In the genomic region with DNA sequence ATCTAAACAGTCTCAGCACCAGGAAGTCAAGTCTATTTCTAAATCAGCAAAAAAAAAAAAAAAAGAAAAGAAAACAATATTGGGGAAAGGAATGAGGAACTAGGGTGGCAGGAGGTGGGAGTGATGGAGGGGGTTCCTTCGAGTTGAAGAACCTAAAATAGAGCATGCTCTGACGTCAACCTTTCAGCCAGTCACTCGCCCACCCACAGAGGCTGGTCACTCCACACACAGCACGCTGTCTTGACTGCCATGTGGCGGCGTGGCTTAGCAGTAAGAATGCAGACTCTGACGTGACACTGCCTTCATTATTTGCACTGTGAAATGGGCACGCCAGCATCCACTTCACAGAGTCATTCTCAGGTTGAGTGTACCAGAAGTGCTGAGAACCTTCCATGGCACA, we compare ENCODE assay signal across 24 cellular contexts. TPM values are rescaled to one million over a fixed set of nuclear protein-coding genes. Genes with fewer than 3 reads are reported as not detected.
A peak's percentile ranks its signal among the peaks of the same experiment; 100 is the strongest.
DNase-seq lines count a peak whose midpoint lies in the region; ATAC-seq, FAIRE-seq and TF ChIP-seq lines count a peak whose summit lies in the region.
"Had no signal": no experiment of that assay in that cellular context is flagged by ENCODE, and none has a peak within 500 bp of the region (broad histone marks: within the 10 kb centered on the region; RNA-seq: fewer than 3 reads in every experiment).

No MANE protein-coding gene starts in this region.

- TF ChIP-seq RAD21 in IMR-90 (IDR thresholded peaks at IDR 0.05; ENCODE audit: low read length) (no peak), H1 (IDR thresholded peaks at IDR 0.05 in 1 of 2, conservative IDR thresholded peaks at IDR 0.05 in 1 of 2; ENCODE audit: low read depth in 2 of 2, low read length in 2 of 2) (no peak)

- no peak overlapping the region for H4K5ac ChIP-seq in IMR-90 (ENCODE audit: low read depth, low read length)
- no peak overlapping the region for H4K5ac ChIP-seq in H1 (ENCODE audit: insufficient read length, low read depth, low read length)

- no peaks in the 10 kb centered on the region for H3K36me3 ChIP-seq in IMR-90 (ENCODE audit: control insufficient read depth, insufficient read depth, low read length)
- H3K36me3 ChIP-seq in H1 (ENCODE audit: control insufficient read depth in 2 of 4, insufficient read depth in 4 of 4, low read length in 3 of 4), result no peaks in the 10 kb centered on the region; a peak in 1 of 8 replicates
- H3K36me3 ChIP-seq: cardiac muscle cell, left lung, upper lobe of left lung had no signal

- H3K4me3 ChIP-seq in IMR-90 (ENCODE audit: insufficient read depth, low read depth, low read length), result no peak overlapping the region
- H3K4me3 ChIP-seq in H1 (ENCODE audit: extremely low read depth in 1 of 4, insufficient read depth in 2 of 4, low read depth in 3 of 4, low read length in 4 of 4), result no peak overlapping the region
- H3K4me3 ChIP-seq: cardiac muscle cell, coronary artery, left lung, upper lobe of left lung had no signal

- no peak overlapping the region for H3K27ac ChIP-seq in IMR-90 (ENCODE audit: insufficient read depth, low read length)
- no peak overlapping the region for H3K27ac ChIP-seq in H1 (ENCODE audit: low read depth, low read length)
- H3K27ac ChIP-seq: cardiac muscle cell, left lung had no signal

- POLR2A ChIA-PET in IMR-90 (lab: Charles Lee; ENCODE audit: unreplicated experiment) (no interaction called here), H1 (lab: Charles Lee; ENCODE audit: partially characterized antibody) (interaction anchor here (0.7 to 1.1 kb wide), 2 partner anchors 12 to 29 kb away, joined by 3 read pairs; no protein-coding TSS in a partner anchor)

- H3K4ac ChIP-seq in IMR-90 (ENCODE audit: low read depth, low read length) (0 out of 2 replicates have a peak overlapping the region, but pooled peaks have one; percentile 6), H1 (replicated peaks; ENCODE audit: insufficient read length, low read depth, low read length) (no peak overlapping the region)

- no peak for TF ChIP-seq EP300 in H1 (IDR thresholded peaks at IDR 0.05; ENCODE audit: borderline replicate concordance in 1 of 2, low read depth in 2 of 2, low read length in 2 of 2)

- no peak overlapping the region; the same call in 1 of the 2 replicates for H3K23ac ChIP-seq in IMR-90 (ENCODE audit: low read depth, low read length)
- H3K23ac ChIP-seq in H1 (ENCODE audit: insufficient read length), result no peak overlapping the region

- H3K4me2 ChIP-seq in IMR-90 (ENCODE audit: low read depth, low read length) (no peak overlapping the region), H1 (ENCODE audit: insufficient read depth in 1 of 2, low read depth in 2 of 2, low read length in 2 of 2) (no peak overlapping the region)

- H2AFZ ChIP-seq in IMR-90 (replicated peaks; ENCODE audit: low read length, poor library complexity), result peak overlapping the region; percentile 12
- no peak overlapping the region for H2AFZ ChIP-seq in H1 (ENCODE audit: low read length)

- dilution Hi-C loops in IMR-90 (cut with HindIII; ENCODE audit: low sequenced_read_pairs, unreplicated experiment), result no loop called here

- peak overlapping the region; percentile 77 for H2AK5ac ChIP-seq in IMR-90 (ENCODE audit: low read depth, low read length)
- H2AK5ac ChIP-seq in H1 (ENCODE audit: low read depth, low read length), result no peak overlapping the region

- no peaks in the 10 kb centered on the region for H4K20me1 ChIP-seq in IMR-90 (ENCODE audit: insufficient read depth, low read length)
- peaks cover 30 to 35% of the 10 kb centered on the region in 2 experiments for H4K20me1 ChIP-seq in H1 (replicated peaks in 1 of 2; ENCODE audit: control insufficient read depth in 1 of 2, insufficient read depth in 2 of 2, low read length in 2 of 2)

- in situ Hi-C loops in IMR-90 (cut with MboI; ENCODE audit: low sequenced_read_pairs), result no loop called here

- H3K23me2 ChIP-seq in H1 (ENCODE audit: low read depth, low read length), result no peaks in the 10 kb centered on the region; the same call in 1 of the 2 replicates

- H3K79me2 ChIP-seq in H1 (ENCODE audit: control insufficient read depth in 1 of 2, insufficient read depth in 2 of 2, low read length in 2 of 2), result peaks cover 25 to 99% of the 10 kb centered on the region in 2 experiments

- H3K9me3 ChIP-seq in IMR-90 (ENCODE audit: control insufficient read depth, insufficient read depth, low read length) (no peaks in the 10 kb centered on the region), H1 (ENCODE audit: insufficient read depth in 2 of 2, low read depth in 1 of 2, low read length in 1 of 2) (no peaks in the 10 kb centered on the region)
- H3K9me3 ChIP-seq: left lung, upper lobe of left lung had no signal

- no peak overlapping the region for H3K56ac ChIP-seq in IMR-90 (ENCODE audit: extremely low read depth, insufficient read depth, low read length)
- no peak overlapping the region for H3K56ac ChIP-seq in H1 (replicated peaks; ENCODE audit: insufficient read length, low read depth, low read length)

- FAIRE-seq in H1 (lab: Jason Lieb, UNC), result no peak
- FAIRE-seq: RCC 7860 had no signal

- H3K14ac ChIP-seq in IMR-90 (replicated peaks; ENCODE audit: low read depth, low read length) (no peak overlapping the region), H1 (ENCODE audit: insufficient read length) (no peak overlapping the region)

- H2BK15ac ChIP-seq in IMR-90 (ENCODE audit: low read depth, low read length) (0 out of 3 replicates have a peak overlapping the region, but pooled peaks have one; percentile 17), H1 (ENCODE audit: low read length) (no peak overlapping the region)

- no peak overlapping the region for H2BK5ac ChIP-seq in IMR-90 (ENCODE audit: low read depth, low read length, poor library complexity, severe bottlenecking)
- no peak overlapping the region for H2BK5ac ChIP-seq in H1 (ENCODE audit: low read depth, low read length)

- no peak overlapping the region for H2BK120ac ChIP-seq in IMR-90 (ENCODE audit: low read depth, low read length)
- H2BK120ac ChIP-seq in H1 (replicated peaks; ENCODE audit: low read depth, low read length), result no peak overlapping the region

- ATAC-seq in activated T-cell treated with anti-CD3 and anti-CD28 coated beads, Interleukin-2, amount 50 U/mL, for 72 hours (replicated peaks in 1 of 2), result no peak
- ATAC-seq in activated T-cell treated with anti-CD3 and anti-CD28 coated beads, Interleukin-2, amount 50 U/mL, for 4 hours, result no peak
- ATAC-seq in IMR-90 (ENCODE audit: low read depth), result no peak
- ATAC-seq in stimulated activated naive B cell treated with anti-CD40 and anti-IgM and Interleukin-4, amounts not matched to agents 10 μg/mL and 1 μg/mL and 100 μg/mL, for 72 hours (replicated peaks), result peak; percentile 88 to 91
- ATAC-seq in GM18498 (IDR thresholded peaks at IDR 0.05; ENCODE audit: unreplicated experiment), result no peak
- ATAC-seq: activated CD4-positive, alpha-beta T cell treated with anti-CD3 and anti-CD28 coated beads for 36 hours; HCT116; left lung had no signal

- no peaks in the 10 kb centered on the region for H3K27me3 Mint-ChIP-seq in activated T-cell treated with anti-CD3 and anti-CD28 coated beads, Interleukin-2, amount 50 U/mL, for 72 hours (ENCODE audit: low read depth)
- H3K27me3 Mint-ChIP-seq in activated T-cell treated with anti-CD3 and anti-CD28 coated beads, Interleukin-2, amount 50 U/mL, for 4 hours (ENCODE audit: low read depth), result no peaks in the 10 kb centered on the region
- H3K27me3 Mint-ChIP-seq in stimulated activated naive B cell treated with anti-CD40 and anti-IgM and Interleukin-4, amounts not matched to agents 10 μg/mL and 1 μg/mL and 100 μg/mL, for 72 hours, result no peaks in the 10 kb centered on the region
- H3K27me3 Mint-ChIP-seq: activated naive CD8-positive, alpha-beta T cell had no signal

- H3K27me3 ChIP-seq in IMR-90 (ENCODE audit: control insufficient read depth, insufficient read depth, low read length) (no peaks in the 10 kb centered on the region), H1 (replicated peaks in 1 of 4; ENCODE audit: control insufficient read depth in 3 of 4, extremely low read depth in 1 of 4, insufficient read depth in 3 of 4, low read length in 3 of 4) (no peaks in the 10 kb centered on the region)
- H3K27me3 ChIP-seq: cardiac muscle cell, left lung, upper lobe of left lung had no signal

- peak overlapping the region; percentile 56 for H3K27ac Mint-ChIP-seq in activated T-cell treated with anti-CD3 and anti-CD28 coated beads, Interleukin-2, amount 50 U/mL, for 72 hours
- H3K27ac Mint-ChIP-seq in stimulated activated naive B cell treated with anti-CD40 and anti-IgM and Interleukin-4, amounts not matched to agents 10 μg/mL and 1 μg/mL and 100 μg/mL, for 72 hours, result peak overlapping the region; percentile 73
- H3K27ac Mint-ChIP-seq: activated CD4-positive, alpha-beta T cell treated with anti-CD3 and anti-CD28 coated beads for 36 hours; activated naive CD8-positive, alpha-beta T cell; CD14-positive monocyte had no signal

- no peak overlapping the region for H2BK20ac ChIP-seq in IMR-90 (ENCODE audit: low read depth, low read length)
- no peak overlapping the region for H2BK20ac ChIP-seq in H1 (ENCODE audit: low read length)

- peaks cover 26 to 40% of the 10 kb centered on the region in 2 experiments for H3K79me1 ChIP-seq in IMR-90 (ENCODE audit: low read depth in 1 of 2, low read length in 2 of 2)
- peaks cover 19% of the 10 kb centered on the region for H3K79me1 ChIP-seq in H1 (ENCODE audit: low read depth, low read length)

- H2BK12ac ChIP-seq in H1 (ENCODE audit: low read depth, low read length), result 0 out of 2 replicates have a peak overlapping the region, but pooled peaks have one; percentile 40

- H4K91ac ChIP-seq in IMR-90 (ENCODE audit: insufficient read depth, low read depth, low read length), result no peak overlapping the region
- no peak overlapping the region for H4K91ac ChIP-seq in H1 (replicated peaks; ENCODE audit: insufficient read length, low read length)

- H4K8ac ChIP-seq in IMR-90 (ENCODE audit: low read depth in 2 of 2, low read length in 2 of 2) (peak overlapping the region in 1 of 2 experiments; percentile 39; a peak in 1 of 4 replicates), H1 (ENCODE audit: extremely low read depth, insufficient read depth, low read length) (no peak overlapping the region)

- no peak for TF ChIP-seq CTCF in IMR-90 (conservative IDR thresholded peaks at IDR 0.05; ENCODE audit: low read depth, low read length)
- TF ChIP-seq CTCF in H1 (IDR thresholded peaks at IDR 0.05; ENCODE audit: control extremely low read depth in 1 of 3, insufficient read depth in 1 of 3, low read depth in 1 of 3, low read length in 3 of 3), result no peak

- WGBS in IMR-90 (ENCODE audit: extremely low coverage in 2 of 2, insufficient read length in 1 of 2), 2 experiments, result no CpG with 5 or more reads among the region's 8 CpGs
- WGBS in H1 (ENCODE audit: extremely low coverage in 1 of 2, insufficient coverage in 1 of 2, insufficient read length in 1 of 2, insufficient replicate concordance in 2 of 2, low coverage in 1 of 2, low lambda C conversion rate in 2 of 2, missing lambda C conversion rate in 1 of 2), 2 experiments, result 77% methylated on average over 8 of the region's 8 CpGs; no CpG with 5 or more reads in 1 of the 2 experiments

- peaks cover 15% of the 10 kb centered on the region for H3K9me1 ChIP-seq in IMR-90 (ENCODE audit: insufficient read depth, low read length)

- H3K4me1 ChIP-seq in IMR-90 (ENCODE audit: control insufficient read depth, insufficient read depth, low read length) (peaks cover 20% of the 10 kb centered on the region), H1 (replicated peaks in 1 of 4; ENCODE audit: control insufficient read depth in 3 of 4, insufficient read depth in 4 of 4, low read length in 3 of 4) (peaks cover 4 to 43% (median 14%) of the 10 kb centered on the region in 4 experiments)

- no peaks in the 10 kb centered on the region for H3K36me3 Mint-ChIP-seq in activated T-cell treated with anti-CD3 and anti-CD28 coated beads, Interleukin-2, amount 50 U/mL, for 72 hours (ENCODE audit: insufficient read depth in 2 of 2)
- no peaks in the 10 kb centered on the region for H3K36me3 Mint-ChIP-seq in activated T-cell treated with anti-CD3 and anti-CD28 coated beads, Interleukin-2, amount 50 U/mL, for 4 hours (ENCODE audit: insufficient read depth)
- H3K36me3 Mint-ChIP-seq in stimulated activated naive B cell treated with anti-CD40 and anti-IgM and Interleukin-4, amounts not matched to agents 10 μg/mL and 1 μg/mL and 100 μg/mL, for 72 hours, result peaks cover 0 to 5% of the 10 kb centered on the region in 2 donors
- H3K36me3 Mint-ChIP-seq: activated naive CD8-positive, alpha-beta T cell; CD14-positive monocyte had no signal

- BruUV-seq in IMR-90 (replicated peaks; lab: Mats Ljungman, UMichigan), result no TSS peak

- no peaks in the 10 kb centered on the region for H3K4me1 Mint-ChIP-seq in activated T-cell treated with anti-CD3 and anti-CD28 coated beads, Interleukin-2, amount 50 U/mL, for 72 hours (ENCODE audit: low read depth)
- H3K4me1 Mint-ChIP-seq in activated T-cell treated with anti-CD3 and anti-CD28 coated beads, Interleukin-2, amount 50 U/mL, for 4 hours (ENCODE audit: low read depth), result no peaks in the 10 kb centered on the region
- H3K4me1 Mint-ChIP-seq in stimulated activated naive B cell treated with anti-CD40 and anti-IgM and Interleukin-4, amounts not matched to agents 10 μg/mL and 1 μg/mL and 100 μg/mL, for 72 hours, result peaks cover 35 to 49% of the 10 kb centered on the region in 2 donors
- H3K4me1 Mint-ChIP-seq: activated CD4-positive, alpha-beta T cell treated with anti-CD3 and anti-CD28 coated beads for 36 hours; CD14-positive monocyte had no signal

- no peak for TF ChIP-seq POLR2A in IMR-90 (IDR thresholded peaks at IDR 0.05; ENCODE audit: low read depth, low read length)
- TF ChIP-seq POLR2A in H1 (IDR thresholded peaks at IDR 0.05; ENCODE audit: control extremely low read depth in 1 of 2, low read depth in 2 of 2, low read length in 2 of 2), result no peak

- H3K4me3 Mint-ChIP-seq in activated T-cell treated with anti-CD3 and anti-CD28 coated beads, Interleukin-2, amount 50 U/mL, for 72 hours, result no peak overlapping the region
- no peak overlapping the region for H3K4me3 Mint-ChIP-seq in activated T-cell treated with anti-CD3 and anti-CD28 coated beads, Interleukin-2, amount 50 U/mL, for 4 hours
- peak overlapping the region; percentile 32 to 43 for H3K4me3 Mint-ChIP-seq in stimulated activated naive B cell treated with anti-CD40 and anti-IgM and Interleukin-4, amounts not matched to agents 10 μg/mL and 1 μg/mL and 100 μg/mL, for 72 hours
- H3K4me3 Mint-ChIP-seq: activated CD4-positive, alpha-beta T cell treated with anti-CD3 and anti-CD28 coated beads for 36 hours; activated naive CD8-positive, alpha-beta T cell; CD14-positive monocyte had no signal

- no peak overlapping the region for H3K9ac ChIP-seq in IMR-90 (ENCODE audit: low read depth, low read length)
- no peak overlapping the region for H3K9ac ChIP-seq in H1 (replicated peaks in 1 of 4; ENCODE audit: extremely low read depth in 1 of 4, low read depth in 3 of 4, low read length in 3 of 4)

- CTCF ChIA-PET in IMR-90 (lab: Yijun Ruan, JAX) (no interaction called here), H1 (lab: Charles Lee; ENCODE audit: partially characterized antibody) (interaction anchor here (2.2 kb wide), 1 partner anchor 29 kb away, joined by 5 read pairs; no protein-coding TSS in a partner anchor)

- peaks cover 0 to 1% of the 10 kb centered on the region in 2 donors for H3K9me3 Mint-ChIP-seq in activated T-cell treated with anti-CD3 and anti-CD28 coated beads, Interleukin-2, amount 50 U/mL, for 72 hours
- H3K9me3 Mint-ChIP-seq in activated T-cell treated with anti-CD3 and anti-CD28 coated beads, Interleukin-2, amount 50 U/mL, for 4 hours, result no peaks in the 10 kb centered on the region
- no peaks in the 10 kb centered on the region for H3K9me3 Mint-ChIP-seq in stimulated activated naive B cell treated with anti-CD40 and anti-IgM and Interleukin-4, amounts not matched to agents 10 μg/mL and 1 μg/mL and 100 μg/mL, for 72 hours

- intact Hi-C loops in IMR-90 (cut with micrococcal nuclease), result no loop called here

- H3K18ac ChIP-seq in IMR-90 (ENCODE audit: low read depth, low read length), result no peak overlapping the region
- H3K18ac ChIP-seq in H1 (ENCODE audit: extremely low read depth, low read length), result no peak overlapping the region

- no peak for DNase-seq in activated T-cell treated with anti-CD3 and anti-CD28 coated beads, Interleukin-2, amount 50 U/mL, for 72 hours
- no peak for DNase-seq in activated T-cell treated with anti-CD3 and anti-CD28 coated beads, Interleukin-2, amount 50 U/mL, for 4 hours
- DNase-seq in IMR-90, result peak; percentile 37
- no peak for DNase-seq in H1 (ENCODE audit: low read depth in 1 of 2, low spot score in 2 of 2)
- DNase-seq in stimulated activated naive B cell treated with anti-CD40 and anti-IgM and Interleukin-4, amounts not matched to agents 10 μg/mL and 1 μg/mL and 100 μg/mL, for 72 hours, result peak; percentile 44
- no peak for DNase-seq in SW 1271 (lab: John Stamatoyannopoulos, UW)
- DNase-seq in stimulated activated CD4-positive, alpha-beta T cell treated with anti-CD3 and anti-CD28 coated beads, Interleukin-4, amount 100 ng/mL, for 4 hours, result no peak
- DNase-seq: 8988T; activated CD4-positive, alpha-beta T cell treated with anti-CD3 and anti-CD28 coated beads for 36 hours; activated effector memory CD4-positive, alpha-beta T cell treated with Interleukin-2 at 50 U/mL for 16 hours; Calu3; effector memory CD4-positive, alpha-beta T cell; left lung; NCI-H146; stimulated activated CD4-positive, alpha-beta T cell treated with anti-CD3 and anti-CD28 coated beads, Interleukin-4, amount 100 ng/mL, for 1 hour; T-helper 9 cell; upper lobe of left lung had no signal

- no peak overlapping the region for H2AK9ac ChIP-seq in IMR-90 (replicated peaks; ENCODE audit: low read depth, low read length, poor library complexity)

RNA-seq across cellular contexts. Expression of gene LARGE1, which starts 48.3 kb away (rescaled TPM):
- total RNA-seq in activated T-cell treated with anti-CD3 and anti-CD28 coated beads, Interleukin-2, amount 50 U/mL, for 72 hours, result 1 to 10 TPM in 1 of 2 donors, under 1 TPM in 1; 0.82 to 3.6 TPM
- 1 to 10 TPM in 2 of 3 donors, under 1 TPM in 1; 0.73 to 2.2 (median 1.0) TPM for total RNA-seq in activated T-cell treated with anti-CD3 and anti-CD28 coated beads, Interleukin-2, amount 50 U/mL, for 4 hours
- 7.2 and 12.4 TPM in 2 replicates for total RNA-seq in IMR-90 (2012; rRNA removed)
- polyA plus RNA-seq in IMR-90 (2012; rRNA removed) (6.2 and 6.5 TPM in 2 replicates), H1 (2011; rRNA removed) (43.7 and 51.4 TPM in 2 replicates)
- polyA plus RNA-seq in IMR-90 (2012; cell fraction: cytosol; rRNA removed), result 6.6 and 16.6 TPM in 2 replicates
- 3.8 and 4.1 TPM in 2 replicates for polyA plus RNA-seq in IMR-90 (2012; cell fraction: nucleus; rRNA removed; ENCODE audit: low replicate concordance)
- total RNA-seq in H1 (2021; fragmentation: NEBNext Ultra II Directional; extraction: Animal tissue kit (Norgen Biotek cat#: 25700)), result 69.5 and 83.0 TPM in 2 replicates
- 42.0 TPM for polyA plus RNA-seq in H1 (2011; cell fraction: cytosol; rRNA removed)
- polyA plus RNA-seq in H1 (2011; cell fraction: nucleus; rRNA removed), result 56.3 TPM
- 40.0 to 53.5 TPM (median 47.7 TPM) in 4 replicates for polyA plus RNA-seq in H1 (2012, experiment 1 of 2)
- polyA plus RNA-seq in H1 (2012, experiment 2 of 2), result 38.9 TPM
- 39.9 TPM for polyA plus RNA-seq in H1 (2013, experiment 1 of 2)
- polyA plus RNA-seq in H1 (2013, experiment 2 of 2), result 39.1 TPM
- polyA minus RNA-seq in H1 (2011; rRNA and poly(A)+ RNA removed), result 121 and 152 TPM in 2 replicates
- polyA minus RNA-seq in H1 (2011; cell fraction: cytosol; rRNA and poly(A)+ RNA removed), result 72.1 TPM
- polyA minus RNA-seq in H1 (2011; cell fraction: nucleus; rRNA and poly(A)+ RNA removed), result 137 TPM

Comparison
In these comparisons a context has a peak if more than half of its experiments do, and no peak if none do; other contexts are left out.
1. ATAC-seq: peak in stimulated activated naive B cell treated with anti-CD40 and anti-IgM and Interleukin-4, amounts not matched to agents 10 μg/mL and 1 μg/mL and 100 μg/mL, for 72 hours (2 of 2); none in activated T-cell treated with anti-CD3 and anti-CD28 coated beads, Interleukin-2, amount 50 U/mL, for 72 hours (0 of 2), activated T-cell treated with anti-CD3 and anti-CD28 coated beads, Interleukin-2, amount 50 U/mL, for 4 hours (0 of 2), IMR-90 (single experiment) and GM18498 (single experiment).
2. DNase-seq: peak in IMR-90 (single experiment) and stimulated activated naive B cell treated with anti-CD40 and anti-IgM and Interleukin-4, amounts not matched to agents 10 μg/mL and 1 μg/mL and 100 μg/mL, for 72 hours (single experiment); none in activated T-cell treated with anti-CD3 and anti-CD28 coated beads, Interleukin-2, amount 50 U/mL, for 72 hours (0 of 2), activated T-cell treated with anti-CD3 and anti-CD28 coated beads, Interleukin-2, amount 50 U/mL, for 4 hours (single experiment), H1 (0 of 2), SW 1271 (0 of 2) and stimulated activated CD4-positive, alpha-beta T cell treated with anti-CD3 and anti-CD28 coated beads, Interleukin-4, amount 100 ng/mL, for 4 hours (0 of 2).
3. H3K4me3 Mint-ChIP-seq: peak in stimulated activated naive B cell treated with anti-CD40 and anti-IgM and Interleukin-4, amounts not matched to agents 10 μg/mL and 1 μg/mL and 100 μg/mL, for 72 hours (2 of 2); none in activated T-cell treated with anti-CD3 and anti-CD28 coated beads, Interleukin-2, amount 50 U/mL, for 72 hours (0 of 2) and activated T-cell treated with anti-CD3 and anti-CD28 coated beads, Interleukin-2, amount 50 U/mL, for 4 hours (single experiment).